Comparison of ENCODE assay signal across 8 cellular contexts in the genomic region with DNA sequence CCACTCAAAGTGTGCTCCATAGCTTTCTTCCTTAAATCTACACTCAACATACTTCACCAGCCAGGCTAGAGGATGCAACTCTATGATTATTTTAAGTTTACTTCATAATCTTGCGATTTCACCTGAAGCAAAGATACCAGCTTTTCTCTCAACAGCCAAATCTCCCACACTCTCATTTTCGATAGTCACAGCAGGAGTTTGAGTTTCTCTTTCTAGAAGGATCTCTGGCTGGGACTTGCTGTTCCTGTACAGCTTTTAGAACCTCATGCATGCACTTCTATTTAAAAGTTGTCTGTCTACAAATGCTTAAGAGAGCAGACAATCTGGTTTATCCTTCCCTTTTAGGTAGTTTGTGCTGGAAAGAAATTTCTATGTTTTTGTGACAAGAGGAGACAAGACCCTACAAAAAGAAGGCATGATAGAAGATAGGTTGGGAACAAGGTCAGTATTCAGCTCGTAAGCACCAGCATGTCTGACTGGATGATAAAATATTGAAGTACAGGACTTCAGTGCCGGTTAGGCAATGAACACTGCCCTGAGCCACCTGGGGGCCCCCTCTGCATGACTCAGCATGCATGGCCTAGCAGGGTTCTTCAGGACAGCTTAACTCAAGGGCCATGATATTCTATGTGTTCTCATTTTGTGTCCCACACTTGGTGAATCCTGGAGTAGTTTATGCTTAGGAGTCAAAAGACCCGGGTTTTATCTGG.
DNase-seq lines count a peak whose midpoint lies in the region; ATAC-seq and TF ChIP-seq lines count a peak whose summit lies in the region.

No MANE protein-coding gene starts in this region.

- intact Hi-C loops in Right ventricle myocardium inferior (cut with DNase I) (loop anchor here (5.0 kb wide), 1 partner anchor 233 kb away; no protein-coding TSS in a partner anchor), left ventricle myocardium inferior (cut with micrococcal nuclease) (no loop called here)

- H3K27me3 ChIP-seq in left ventricle myocardium inferior (ENCODE audit: low read depth) (no peaks in the 10 kb centered on the region), Peyer's patch (no peaks in the 10 kb centered on the region)

- H3K27ac ChIP-seq in left ventricle myocardium inferior (replicated peaks): no peak overlapping the region
- peak overlapping the region in 2 of 4 donors; percentile 14 to 19 for H3K27ac ChIP-seq in Peyer's patch

- no peak overlapping the region for H3K4me3 Mint-ChIP-seq in activated T-cell treated with anti-CD3 and anti-CD28 coated beads, Interleukin-2, amount 50 U/mL, for 4 hours

- ATAC-seq in Right ventricle myocardium inferior (peak; percentile 32), HG02981 (IDR thresholded peaks at IDR 0.05; ENCODE audit: unreplicated experiment) (peak; percentile 51), HG02571 (IDR thresholded peaks at IDR 0.05; ENCODE audit: unreplicated experiment) (no peak)
- ATAC-seq in activated T-cell treated with anti-CD3 and anti-CD28 coated beads, Interleukin-2, amount 50 U/mL, for 4 hours: no peak

- no peaks in the 10 kb centered on the region for H3K36me3 ChIP-seq in left ventricle myocardium inferior
- H3K36me3 ChIP-seq in Peyer's patch: no peaks in the 10 kb centered on the region

- H3K4me1 Mint-ChIP-seq in activated T-cell treated with anti-CD3 and anti-CD28 coated beads, Interleukin-2, amount 50 U/mL, for 4 hours (ENCODE audit: low read depth): peaks cover 33% of the 10 kb centered on the region

- H3K9me3 ChIP-seq in left ventricle myocardium inferior (replicated peaks) (no peaks in the 10 kb centered on the region), Peyer's patch (no peaks in the 10 kb centered on the region)

- no peak for TF ChIP-seq CTCF in left ventricle myocardium inferior (IDR thresholded peaks at IDR 0.05; ENCODE audit: borderline replicate concordance)
- no peak for TF ChIP-seq CTCF in Peyer's patch (IDR thresholded peaks at IDR 0.05)

- H3K4me3 ChIP-seq in left ventricle myocardium inferior (no peak overlapping the region), Peyer's patch (no peak overlapping the region)

- no peaks in the 10 kb centered on the region for H3K36me3 Mint-ChIP-seq in activated T-cell treated with anti-CD3 and anti-CD28 coated beads, Interleukin-2, amount 50 U/mL, for 4 hours (ENCODE audit: insufficient read depth)

- no peaks in the 10 kb centered on the region for H3K27me3 Mint-ChIP-seq in activated T-cell treated with anti-CD3 and anti-CD28 coated beads, Interleukin-2, amount 50 U/mL, for 4 hours (ENCODE audit: low read depth)

- no peak for TF ChIP-seq POLR2A in Peyer's patch (IDR thresholded peaks at IDR 0.05)

- no peaks in the 10 kb centered on the region for H3K4me1 ChIP-seq in left ventricle myocardium inferior
- H3K4me1 ChIP-seq in Peyer's patch: no peaks in the 10 kb centered on the region

- DNase-seq in Right ventricle myocardium inferior (ENCODE audit: missing footprints) (no peak), left ventricle myocardium inferior (no peak), Peyer's patch (peak in 2 of 3 donors; percentile 43 to 70), iPS-NIHi7 (ENCODE audit: extremely low spot score) (peak; percentile 31)
- DNase-seq in activated T-cell treated with anti-CD3 and anti-CD28 coated beads, Interleukin-2, amount 50 U/mL, for 4 hours: no peak
- no peak for DNase-seq in activated CD8-positive, alpha-beta memory T cell treated with anti-CD3 and anti-CD28 coated beads, Interleukin-2, amount 50 U/mL, for 4 hours

- H3K9me3 Mint-ChIP-seq in activated T-cell treated with anti-CD3 and anti-CD28 coated beads, Interleukin-2, amount 50 U/mL, for 4 hours: no peaks in the 10 kb centered on the region

Comparison
In these comparisons a context has a peak if more than half of its experiments do, and no peak if none do; other contexts are left out.
1. ATAC-seq: peak in Right ventricle myocardium inferior (single experiment) and HG02981 (single experiment); none in activated T-cell treated with anti-CD3 and anti-CD28 coated beads, Interleukin-2, amount 50 U/mL, for 4 hours (0 of 2) and HG02571 (single experiment).
2. DNase-seq: peak in Peyer's patch (2 of 3) and iPS-NIHi7 (single experiment); none in Right ventricle myocardium inferior (single experiment), left ventricle myocardium inferior (single experiment), activated T-cell treated with anti-CD3 and anti-CD28 coated beads, Interleukin-2, amount 50 U/mL, for 4 hours (single experiment) and activated CD8-positive, alpha-beta memory T cell treated with anti-CD3 and anti-CD28 coated beads, Interleukin-2, amount 50 U/mL, for 4 hours (single experiment).